ENCODE assay signal across 1 cellular context in the genomic region with DNA sequence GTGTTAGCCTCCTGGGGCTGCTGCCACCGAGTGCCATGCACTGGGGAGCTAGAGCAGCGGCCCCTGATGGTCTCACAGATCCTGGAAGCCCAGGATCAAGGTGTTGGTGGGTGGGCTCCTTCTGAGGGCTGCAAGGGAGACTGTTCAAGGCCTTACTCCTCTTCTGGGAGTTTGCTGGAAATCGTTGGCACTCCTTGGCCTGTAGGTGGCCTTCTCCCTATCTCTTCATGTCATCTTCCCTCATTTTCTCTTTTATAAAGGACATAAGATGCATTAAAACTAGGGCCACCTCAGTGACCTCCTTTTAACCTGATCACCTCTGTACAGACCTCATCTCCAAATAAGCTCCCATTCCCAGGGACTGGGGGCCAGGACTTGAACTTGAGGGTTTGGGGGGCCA.
TF ChIP-seq lines count a peak whose summit lies in the region.

No MANE protein-coding gene starts in this region.

TF ChIP-seq in GM23338, 12 proteins besides CTCF, POLR2A, EP300 and RAD21 (continued from another document):
- TF ChIP-seq, protein P1, sequence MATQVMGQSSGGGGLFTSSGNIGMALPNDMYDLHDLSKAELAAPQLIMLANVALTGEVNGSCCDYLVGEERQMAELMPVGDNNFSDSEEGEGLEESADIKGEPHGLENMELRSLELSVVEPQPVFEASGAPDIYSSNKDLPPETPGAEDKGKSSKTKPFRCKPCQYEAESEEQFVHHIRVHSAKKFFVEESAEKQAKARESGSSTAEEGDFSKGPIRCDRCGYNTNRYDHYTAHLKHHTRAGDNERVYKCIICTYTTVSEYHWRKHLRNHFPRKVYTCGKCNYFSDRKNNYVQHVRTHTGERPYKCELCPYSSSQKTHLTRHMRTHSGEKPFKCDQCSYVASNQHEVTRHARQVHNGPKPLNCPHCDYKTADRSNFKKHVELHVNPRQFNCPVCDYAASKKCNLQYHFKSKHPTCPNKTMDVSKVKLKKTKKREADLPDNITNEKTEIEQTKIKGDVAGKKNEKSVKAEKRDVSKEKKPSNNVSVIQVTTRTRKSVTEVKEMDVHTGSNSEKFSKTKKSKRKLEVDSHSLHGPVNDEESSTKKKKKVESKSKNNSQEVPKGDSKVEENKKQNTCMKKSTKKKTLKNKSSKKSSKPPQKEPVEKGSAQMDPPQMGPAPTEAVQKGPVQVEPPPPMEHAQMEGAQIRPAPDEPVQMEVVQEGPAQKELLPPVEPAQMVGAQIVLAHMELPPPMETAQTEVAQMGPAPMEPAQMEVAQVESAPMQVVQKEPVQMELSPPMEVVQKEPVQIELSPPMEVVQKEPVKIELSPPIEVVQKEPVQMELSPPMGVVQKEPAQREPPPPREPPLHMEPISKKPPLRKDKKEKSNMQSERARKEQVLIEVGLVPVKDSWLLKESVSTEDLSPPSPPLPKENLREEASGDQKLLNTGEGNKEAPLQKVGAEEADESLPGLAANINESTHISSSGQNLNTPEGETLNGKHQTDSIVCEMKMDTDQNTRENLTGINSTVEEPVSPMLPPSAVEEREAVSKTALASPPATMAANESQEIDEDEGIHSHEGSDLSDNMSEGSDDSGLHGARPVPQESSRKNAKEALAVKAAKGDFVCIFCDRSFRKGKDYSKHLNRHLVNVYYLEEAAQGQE (IDR thresholded peaks at IDR 0.05; ENCODE audit: unreplicated experiment), result no peak
- no peak for TF ChIP-seq ZNF462 (CRISPR knock-in tag; IDR thresholded peaks at IDR 0.05)
TF ChIP-seq in GM23338: peak in this region for 0.
